ENCODE assay signal across 8 cellular contexts in genomic region chr11:59560290-59560701, GRCh38. TPM values are rescaled to one million over a fixed set of nuclear protein-coding genes. Genes with fewer than 3 reads are reported as not detected.
DNase-seq lines count a peak whose midpoint lies in the region; ATAC-seq and TF ChIP-seq lines count a peak whose summit lies in the region.

No MANE protein-coding gene starts in this region.

- H3K4me3 ChIP-seq in lung, result peak overlapping the region; percentile 77

- peaks cover 0 to 2% of the 10 kb centered on the region in 2 donors for H3K4me1 ChIP-seq in lung (ENCODE audit: control insufficient read depth in 2 of 2, insufficient read depth in 2 of 2, low read length in 2 of 2)

- peak; percentile 42 for ATAC-seq in HG03159 (IDR thresholded peaks at IDR 0.05; ENCODE audit: unreplicated experiment)
- peak; percentile 43 for ATAC-seq in lung (ENCODE audit: insufficient read depth, low FRiP score)

- TF ChIP-seq CTCF in lung (IDR thresholded peaks at IDR 0.05; ENCODE audit: control extremely low read depth, extremely low read depth), result no peak

- DNase-seq in NCI-H187 (lab: John Stamatoyannopoulos, UW) (peak; percentile 33 to 39), NCI-H187 treated with DMSO at 0.1 percent for 48 hours (lab: John Stamatoyannopoulos, UW) (no peak), NCI-H446 treated with DMSO at 0.1 percent for 48 hours (lab: John Stamatoyannopoulos, UW) (peak; percentile 37), ecto neural progenitor cell (ENCODE audit: low spot score) (peak; percentile 91), lung (ENCODE audit: low spot score) (peak; percentile 60)
- DNase-seq in activated CD4-positive, alpha-beta T cell treated with anti-CD3 and anti-CD28 coated beads, Interleukin-2, amount 50 U/mL, for 1 hour, result peak; percentile 71
- DNase-seq in stimulated activated CD4-positive, alpha-beta T cell treated with anti-CD3 and anti-CD28 coated beads, TNF-alpha, amount 100 ng/mL, for 48 hours (ENCODE audit: low read depth in 3 of 3), result peak; percentile 55 to 77 (median 70)

- H3K9me3 ChIP-seq in lung (ENCODE audit: control insufficient read depth in 2 of 2, insufficient read depth in 1 of 2, low read length in 1 of 2), result no peaks in the 10 kb centered on the region

- H3K36me3 ChIP-seq in lung (ENCODE audit: control insufficient read depth in 2 of 2, insufficient read depth in 2 of 2, low read length in 2 of 2), result no peaks in the 10 kb centered on the region

- H3K27me3 ChIP-seq in lung (ENCODE audit: control insufficient read depth, insufficient read depth), result no peaks in the 10 kb centered on the region

- 0 to 1% methylated on average over 18 of the region's 18 CpGs for WGBS in lung, 2 donors

- peak overlapping the region; percentile 77 to 91 for H3K27ac ChIP-seq in lung (ENCODE audit: low read depth in 1 of 2, low read length in 1 of 2)

RNA-seq across cellular contexts. Expression of gene OR4D9, which starts 49.0 kb away (rescaled TPM):
- not detected for total RNA-seq in lung
- polyA plus RNA-seq in lung, result not detected

RNA-seq across cellular contexts. Expression of gene OSBP, which starts 55.3 kb away (rescaled TPM):
- 10 to 100 TPM; 39.1 to 41.9 TPM for total RNA-seq in lung
- polyA plus RNA-seq in lung, result 10 to 100 TPM; 12.0 to 21.2 TPM

RNA-seq across cellular contexts. Expression of gene OR4D11, which starts 56.9 kb away (rescaled TPM):
- not detected for total RNA-seq in lung
- polyA plus RNA-seq in lung, result not detected
